In genomic region chr2:88136817-88137216, GRCh38 we compare ENCODE assay signal across 1 cellular context.
TF ChIP-seq lines count a peak whose summit lies in the region.

No MANE protein-coding gene starts in this region.

TF ChIP-seq in HepG2, 621 proteins besides CTCF, POLR2A, EP300 and RAD21 (continued from another document and continues in another):
- no peak for TF ChIP-seq THAP8 (CRISPR knock-in tag; IDR thresholded peaks at IDR 0.05; ENCODE audit: borderline replicate concordance)
- TF ChIP-seq NR2F6 (IDR thresholded peaks at IDR 0.05) = peak; percentile 55; the same call in 1 of the 2 replicates
- peak; percentile 74; the same call in 1 of the 2 replicates for TF ChIP-seq NR2F6 (CRISPR knock-in tag; IDR thresholded peaks at IDR 0.05)
- TF ChIP-seq GLMP (CRISPR knock-in tag; IDR thresholded peaks at IDR 0.05; ENCODE audit: borderline replicate concordance) = no peak
- no peak for TF ChIP-seq MXD1 (CRISPR knock-in tag; IDR thresholded peaks at IDR 0.05)
- TF ChIP-seq XRCC5 (optimal IDR thresholded peaks at IDR 0.05; ENCODE audit: low read length) = no peak
- TF ChIP-seq SKI (IDR thresholded peaks at IDR 0.05; ENCODE audit: partially characterized antibody) = peak; percentile 54
- peak; percentile 55; the same call in 1 of the 2 replicates for TF ChIP-seq ZNF292 (CRISPR knock-in tag; IDR thresholded peaks at IDR 0.05; ENCODE audit: borderline replicate concordance, low read depth)
- no peak for TF ChIP-seq SMAD9 (CRISPR knock-in tag; IDR thresholded peaks at IDR 0.05)
- TF ChIP-seq TOPORS (CRISPR knock-in tag; IDR thresholded peaks at IDR 0.05) = no peak
- TF ChIP-seq ARID2 (CRISPR knock-in tag; IDR thresholded peaks at IDR 0.05; ENCODE audit: borderline replicate concordance) = no peak
- no peak; the same call in 1 of the 2 replicates for TF ChIP-seq SMAD3 (CRISPR knock-in tag; IDR thresholded peaks at IDR 0.05)
- TF ChIP-seq ZNF276 (CRISPR knock-in tag; IDR thresholded peaks at IDR 0.05; ENCODE audit: low read depth) = no peak
- no peak for TF ChIP-seq ZSCAN21 (CRISPR knock-in tag; IDR thresholded peaks at IDR 0.05; ENCODE audit: borderline replicate concordance)
- no peak for TF ChIP-seq IRF9 (CRISPR knock-in tag; IDR thresholded peaks at IDR 0.05; ENCODE audit: borderline replicate concordance)
- peak; percentile 90 for TF ChIP-seq SAP130 (CRISPR knock-in tag; IDR thresholded peaks at IDR 0.05; ENCODE audit: low read depth)
- no peak for TF ChIP-seq STAT5B (CRISPR knock-in tag; IDR thresholded peaks at IDR 0.05)
- TF ChIP-seq SNAPC5 (CRISPR knock-in tag; IDR thresholded peaks at IDR 0.05; ENCODE audit: borderline replicate concordance) = no peak
- TF ChIP-seq ZNF20 (CRISPR knock-in tag; IDR thresholded peaks at IDR 0.05) = no peak
- no peak for TF ChIP-seq ZNF543 (CRISPR knock-in tag; IDR thresholded peaks at IDR 0.05)
- no peak for TF ChIP-seq E2F2 (CRISPR knock-in tag; IDR thresholded peaks at IDR 0.05; ENCODE audit: borderline replicate concordance)
- no peak for TF ChIP-seq ZNF773 (CRISPR knock-in tag; IDR thresholded peaks at IDR 0.05; ENCODE audit: borderline replicate concordance)
- peak; percentile 87; the same call in 1 of the 2 replicates for TF ChIP-seq SOX5 (CRISPR knock-in tag; IDR thresholded peaks at IDR 0.05; ENCODE audit: borderline replicate concordance)
- no peak; the same call in 1 of the 2 replicates for TF ChIP-seq RNF2 (conservative IDR thresholded peaks at IDR 0.05; ENCODE audit: low read depth)
- TF ChIP-seq ZNF569 (CRISPR knock-in tag; IDR thresholded peaks at IDR 0.05; ENCODE audit: borderline replicate concordance) = no peak
- TF ChIP-seq TCF7L2 (IDR thresholded peaks at IDR 0.05; ENCODE audit: low read depth, low read length) = no peak
- TF ChIP-seq ARID3A (IDR thresholded peaks at IDR 0.05; ENCODE audit: low read depth, low read length) = 0 out of 2 replicates have a peak, but pooled peaks have one; percentile 25
- 0 out of 2 replicates have a peak, but pooled peaks have one; percentile 23 for TF ChIP-seq SMYD3 (CRISPR knock-in tag; IDR thresholded peaks at IDR 0.05)
- peak; percentile 73; the same call in 1 of the 2 replicates for TF ChIP-seq KDM4B (CRISPR knock-in tag; IDR thresholded peaks at IDR 0.05)
- TF ChIP-seq ZNF800 (CRISPR knock-in tag; IDR thresholded peaks at IDR 0.05) = no peak
- TF ChIP-seq IKZF5 (CRISPR knock-in tag; IDR thresholded peaks at IDR 0.05) = peak; percentile 67
- peak; percentile 59; the same call in 1 of the 2 replicates for TF ChIP-seq BCL6 (CRISPR knock-in tag; IDR thresholded peaks at IDR 0.05)
- TF ChIP-seq ETV5 (CRISPR knock-in tag; IDR thresholded peaks at IDR 0.05; ENCODE audit: borderline replicate concordance) = no peak; the same call in 1 of the 2 replicates
- no peak for TF ChIP-seq ZNF687 (CRISPR knock-in tag; IDR thresholded peaks at IDR 0.05)
- TF ChIP-seq DR1 (CRISPR knock-in tag; IDR thresholded peaks at IDR 0.05) = no peak
- no peak for TF ChIP-seq ZC3H13 (CRISPR knock-in tag; IDR thresholded peaks at IDR 0.05)
- 0 out of 2 replicates have a peak, but pooled peaks have one; percentile 42 for TF ChIP-seq ZNF878 (CRISPR knock-in tag; IDR thresholded peaks at IDR 0.05)
- TF ChIP-seq ZBTB1 (CRISPR knock-in tag; IDR thresholded peaks at IDR 0.05; ENCODE audit: borderline replicate concordance) = no peak
- TF ChIP-seq CC2D1A (CRISPR knock-in tag; IDR thresholded peaks at IDR 0.05) = no peak
- no peak for TF ChIP-seq ATM (IDR thresholded peaks at IDR 0.05; ENCODE audit: borderline replicate concordance)
- TF ChIP-seq HOXA7 (CRISPR knock-in tag; IDR thresholded peaks at IDR 0.05) = no peak
- TF ChIP-seq ZNF570 (CRISPR knock-in tag; IDR thresholded peaks at IDR 0.05; ENCODE audit: borderline replicate concordance) = no peak
- TF ChIP-seq SRSF1 (optimal IDR thresholded peaks at IDR 0.05; ENCODE audit: low read depth, low read length) = no peak
- TF ChIP-seq DBP (CRISPR knock-in tag; IDR thresholded peaks at IDR 0.05; ENCODE audit: not compliant biosample characterization) = no peak
- peak; percentile 95 for TF ChIP-seq ZNF644 (CRISPR knock-in tag; IDR thresholded peaks at IDR 0.05; ENCODE audit: low read depth)
- TF ChIP-seq NFRKB (IDR thresholded peaks at IDR 0.05) = no peak
- TF ChIP-seq ZNF17 (CRISPR knock-in tag; IDR thresholded peaks at IDR 0.05) = no peak
- TF ChIP-seq ELF3 (CRISPR knock-in tag; IDR thresholded peaks at IDR 0.05) = peak; percentile 58; the same call in 1 of the 2 replicates
- TF ChIP-seq ZKSCAN1 (IDR thresholded peaks at IDR 0.05; ENCODE audit: low read length) = no peak
- peak; percentile 81; the same call in 1 of the 2 replicates for TF ChIP-seq CCDC6 (CRISPR knock-in tag; IDR thresholded peaks at IDR 0.05)
- TF ChIP-seq ZNF562 (CRISPR knock-in tag; IDR thresholded peaks at IDR 0.05; ENCODE audit: borderline replicate concordance) = no peak
- no peak for TF ChIP-seq SETDB1 (CRISPR knock-in tag; IDR thresholded peaks at IDR 0.05; ENCODE audit: borderline replicate concordance)
- TF ChIP-seq HNRNPH1 (optimal IDR thresholded peaks at IDR 0.05; ENCODE audit: low read depth, low read length) = no peak
